ENCODE assay signal across 8 cellular contexts in the genomic region with DNA sequence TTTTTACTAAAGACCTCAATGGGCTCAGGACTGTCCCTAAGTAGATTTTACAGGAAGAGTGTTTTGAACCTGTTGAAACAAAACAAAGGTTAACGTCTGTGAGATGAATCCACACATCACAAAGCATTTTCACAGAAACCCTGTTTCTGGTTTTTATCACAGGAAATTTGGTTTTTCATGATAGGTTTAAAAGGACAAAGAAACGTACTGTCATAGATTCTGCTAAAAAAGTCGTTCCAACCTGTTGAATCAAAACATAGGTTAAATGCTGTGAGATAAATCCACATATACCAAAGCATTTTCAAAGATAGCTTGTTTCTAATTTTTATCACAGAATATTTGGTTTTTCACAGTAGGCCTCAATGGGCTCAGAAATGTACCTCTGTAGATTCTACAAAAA.
"Had no signal": no experiment of that assay in that cellular context is flagged by ENCODE, and none has a peak within 500 bp of the region (broad histone marks: within the 10 kb centered on the region; RNA-seq: fewer than 3 reads in every experiment).

No MANE protein-coding gene starts in this region.

- H3K27ac Mint-ChIP-seq: IgD-negative memory B cell had no signal

- ATAC-seq: HepG2, K562 had no signal

- H3K4me3 ChIP-seq: K562 had no signal

- H3K4me1 Mint-ChIP-seq: IgD-negative memory B cell had no signal

- H3K27ac ChIP-seq: HL-60, KMS-11 had no signal

- DNase-seq: IMR-90, KBM-7, KG1 had no signal

- H3K4me3 Mint-ChIP-seq: IgD-negative memory B cell had no signal

- H3K9ac ChIP-seq: KMS-11 had no signal

- H3K36me3 Mint-ChIP-seq: IgD-negative memory B cell had no signal

- H3K27me3 Mint-ChIP-seq: IgD-negative memory B cell had no signal
